Comparison of ENCODE assay signal across 1 cellular context in the genomic region with DNA sequence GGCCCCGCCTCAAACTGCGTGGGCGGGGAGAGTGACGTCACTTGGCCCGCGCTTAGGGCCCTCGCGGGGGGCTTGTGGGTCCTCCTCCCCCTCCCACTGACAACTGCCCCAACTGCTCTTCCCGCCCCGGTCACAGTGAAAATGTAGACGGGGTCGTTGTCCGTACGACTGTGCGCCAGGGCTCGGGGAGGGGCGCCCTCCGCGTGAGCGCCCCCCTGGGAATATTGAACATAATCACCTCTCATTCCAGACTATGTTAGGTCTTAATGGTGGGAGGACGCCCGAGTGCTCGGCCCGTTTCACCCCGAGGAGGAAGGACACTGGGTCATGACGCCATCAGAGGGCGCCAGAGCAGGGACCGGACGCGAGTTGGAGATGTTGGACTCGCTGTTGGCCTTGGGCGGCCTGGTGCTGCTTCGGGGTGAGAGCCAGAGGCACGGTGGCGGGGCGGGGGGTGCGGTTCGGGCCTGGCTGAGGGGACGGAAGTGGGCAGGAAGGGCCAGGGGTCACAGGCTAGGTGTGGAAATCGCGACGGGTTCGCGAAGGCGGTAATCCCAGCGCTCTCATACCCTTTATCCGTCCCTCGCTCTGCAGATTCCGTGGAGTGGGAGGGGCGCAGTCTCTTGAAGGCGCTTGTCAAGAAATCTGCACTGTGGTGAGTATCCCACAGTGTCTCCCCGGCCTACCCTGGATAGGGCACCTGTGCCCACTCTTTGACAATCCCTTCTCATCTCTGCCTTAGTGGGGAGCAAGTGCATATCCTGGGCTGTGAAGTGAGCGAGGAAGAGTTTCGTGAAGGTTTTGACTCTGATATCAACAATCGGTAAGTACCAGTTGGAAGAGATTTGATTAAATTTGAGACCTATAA.
TF ChIP-seq lines count a peak whose summit lies in the region.

Gene ELP5 (plus strand): TSS at position 40 of the 868 bp plus-strand sequence. CDS start 336 bp downstream, at position 376.

TF ChIP-seq in HepG2, 621 proteins besides CTCF, POLR2A, EP300 and RAD21 (continued from another document and continues in another):
- TF ChIP-seq ZNF710 (CRISPR knock-in tag; IDR thresholded peaks at IDR 0.05; ENCODE audit: borderline replicate concordance) (peak; percentile 66; the same call in 1 of the 2 replicates), ZNF318 (CRISPR knock-in tag; IDR thresholded peaks at IDR 0.05) (peak; percentile 76; the same call in 1 of the 2 replicates), ZNF234 (CRISPR knock-in tag; conservative IDR thresholded peaks at IDR 0.05) (peak; percentile 84; the same call in 1 of the 2 replicates), ATF1 (CRISPR knock-in tag; IDR thresholded peaks at IDR 0.05) (peak; percentile 96), SRF (IDR thresholded peaks at IDR 0.05; ENCODE audit: low read depth, low read length) (no peak), JDP2 (CRISPR knock-in tag; IDR thresholded peaks at IDR 0.05; ENCODE audit: borderline replicate concordance) (no peak), ZNF180 (CRISPR knock-in tag; IDR thresholded peaks at IDR 0.05; ENCODE audit: borderline replicate concordance, low read depth) (no peak), TAF1 (CRISPR knock-in tag; IDR thresholded peaks at IDR 0.05) (peak; percentile 55), DBP (CRISPR knock-in tag; IDR thresholded peaks at IDR 0.05; ENCODE audit: not compliant biosample characterization) (no peak), ZNF501 (CRISPR knock-in tag; IDR thresholded peaks at IDR 0.05) (peak; percentile 92), MEF2D (CRISPR knock-in tag; IDR thresholded peaks at IDR 0.05) (peak; percentile 85), NR2F1 (CRISPR knock-in tag; IDR thresholded peaks at IDR 0.05) (0 out of 4 replicates have a peak, but pooled peaks have one; percentile 38 to 54), ZNF446 (CRISPR knock-in tag; IDR thresholded peaks at IDR 0.05) (no peak), PCBP1 (IDR thresholded peaks at IDR 0.05; ENCODE audit: borderline replicate concordance, low read depth, low read length) (peak; percentile 80; the same call in 1 of the 2 replicates), ZNF3 (CRISPR knock-in tag; IDR thresholded peaks at IDR 0.05) (no peak), ZBTB8A (CRISPR knock-in tag; IDR thresholded peaks at IDR 0.05; ENCODE audit: borderline replicate concordance, low read depth) (no peak), ZMAT5 (CRISPR knock-in tag; IDR thresholded peaks at IDR 0.05; ENCODE audit: borderline replicate concordance, low read depth) (no peak), GPBP1L1 (CRISPR knock-in tag; IDR thresholded peaks at IDR 0.05) (no peak), MIER3 (CRISPR knock-in tag; IDR thresholded peaks at IDR 0.05; ENCODE audit: borderline replicate concordance) (peak; percentile 42; the same call in 1 of the 2 replicates), SKI (IDR thresholded peaks at IDR 0.05; ENCODE audit: partially characterized antibody) (peak; percentile 39), ZNF383 (CRISPR knock-in tag; IDR thresholded peaks at IDR 0.05; ENCODE audit: borderline replicate concordance) (no peak), DNMT3B (CRISPR knock-in tag; conservative IDR thresholded peaks at IDR 0.05) (no peak), ZNF781 (CRISPR knock-in tag; IDR thresholded peaks at IDR 0.05; ENCODE audit: borderline replicate concordance, not compliant biosample characterization) (no peak), ZMAT3 (CRISPR knock-in tag; conservative IDR thresholded peaks at IDR 0.05) (no peak), CENPT (CRISPR knock-in tag; IDR thresholded peaks at IDR 0.05; ENCODE audit: low read depth) (0 out of 2 replicates have a peak, but pooled peaks have one; percentile 85), KLF6 (CRISPR knock-in tag; IDR thresholded peaks at IDR 0.05) (peak; percentile 54), PRPF4 (IDR thresholded peaks at IDR 0.05; ENCODE audit: low read depth, low read length, poor library complexity, severe bottlenecking) (no peak), ZNF550 (CRISPR knock-in tag; IDR thresholded peaks at IDR 0.05; ENCODE audit: borderline replicate concordance) (no peak), ZBTB26 (CRISPR knock-in tag; IDR thresholded peaks at IDR 0.05; ENCODE audit: borderline replicate concordance) (peak; percentile 20), HNRNPK (IDR thresholded peaks at IDR 0.05; ENCODE audit: low read depth, low read length, poor library complexity, severe bottlenecking) (peak; percentile 46)
- TF ChIP-seq, protein P1, sequence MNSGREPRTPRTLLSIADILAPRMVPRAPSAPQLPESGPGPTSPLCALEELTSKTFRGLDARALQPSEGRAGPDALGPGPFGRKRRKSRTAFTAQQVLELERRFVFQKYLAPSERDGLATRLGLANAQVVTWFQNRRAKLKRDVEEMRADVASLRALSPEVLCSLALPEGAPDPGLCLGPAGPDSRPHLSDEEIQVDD (CRISPR knock-in tag; IDR thresholded peaks at IDR 0.05; ENCODE audit: borderline replicate concordance) = peak; percentile 68; the same call in 1 of the 2 replicates
- TF ChIP-seq, protein P2, sequence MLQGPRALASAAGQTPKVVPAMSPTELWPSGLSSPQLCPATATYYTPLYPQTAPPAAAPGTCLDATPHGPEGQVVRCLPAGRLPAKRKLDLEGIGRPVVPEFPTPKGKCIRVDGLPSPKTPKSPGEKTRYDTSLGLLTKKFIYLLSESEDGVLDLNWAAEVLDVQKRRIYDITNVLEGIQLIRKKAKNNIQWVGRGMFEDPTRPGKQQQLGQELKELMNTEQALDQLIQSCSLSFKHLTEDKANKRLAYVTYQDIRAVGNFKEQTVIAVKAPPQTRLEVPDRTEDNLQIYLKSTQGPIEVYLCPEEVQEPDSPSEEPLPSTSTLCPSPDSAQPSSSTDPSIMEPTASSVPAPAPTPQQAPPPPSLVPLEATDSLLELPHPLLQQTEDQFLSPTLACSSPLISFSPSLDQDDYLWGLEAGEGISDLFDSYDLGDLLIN (CRISPR knock-in tag; IDR thresholded peaks at IDR 0.05; ENCODE audit: borderline replicate concordance) = 0 out of 2 replicates have a peak, but pooled peaks have one; percentile 25
- TF ChIP-seq, protein P3, sequence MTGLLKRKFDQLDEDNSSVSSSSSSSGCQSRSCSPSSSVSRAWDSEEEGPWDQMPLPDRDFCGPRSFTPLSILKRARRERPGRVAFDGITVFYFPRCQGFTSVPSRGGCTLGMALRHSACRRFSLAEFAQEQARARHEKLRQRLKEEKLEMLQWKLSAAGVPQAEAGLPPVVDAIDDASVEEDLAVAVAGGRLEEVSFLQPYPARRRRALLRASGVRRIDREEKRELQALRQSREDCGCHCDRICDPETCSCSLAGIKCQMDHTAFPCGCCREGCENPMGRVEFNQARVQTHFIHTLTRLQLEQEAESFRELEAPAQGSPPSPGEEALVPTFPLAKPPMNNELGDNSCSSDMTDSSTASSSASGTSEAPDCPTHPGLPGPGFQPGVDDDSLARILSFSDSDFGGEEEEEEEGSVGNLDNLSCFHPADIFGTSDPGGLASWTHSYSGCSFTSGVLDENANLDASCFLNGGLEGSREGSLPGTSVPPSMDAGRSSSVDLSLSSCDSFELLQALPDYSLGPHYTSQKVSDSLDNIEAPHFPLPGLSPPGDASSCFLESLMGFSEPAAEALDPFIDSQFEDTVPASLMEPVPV (CRISPR knock-in tag; IDR thresholded peaks at IDR 0.05) = 0 out of 2 replicates have a peak, but pooled peaks have one; percentile 8
